In the genomic region with DNA sequence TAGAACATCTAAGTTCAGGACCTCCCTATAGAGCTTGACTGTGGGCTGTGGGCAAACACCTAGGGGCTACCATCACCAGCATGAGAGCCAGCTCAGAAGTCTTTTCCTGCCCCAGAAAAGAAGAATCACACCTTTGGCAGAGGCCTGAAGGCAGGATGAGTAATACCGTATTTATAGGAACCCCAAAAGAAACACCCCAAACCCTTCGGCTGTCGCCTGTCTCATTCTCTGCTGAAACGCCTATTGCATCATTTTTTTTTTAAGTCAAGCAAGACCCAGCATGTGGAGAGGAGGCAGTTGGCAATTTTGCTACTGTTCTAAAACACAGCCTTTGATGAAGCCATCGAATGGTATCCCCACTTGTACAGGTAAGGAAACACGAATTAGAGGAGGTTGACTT, we compare ENCODE assay signal across 24 cellular contexts.
"Had no signal": no experiment of that assay in that cellular context is flagged by ENCODE, and none has a peak within 500 bp of the region (broad histone marks: within the 10 kb centered on the region; RNA-seq: fewer than 3 reads in every experiment).

No MANE protein-coding gene starts in this region.

- H3K9me3 Mint-ChIP-seq: activated B cell treated with CpG ODN at 0.5 μM for 24 hours; activated CD4-positive, alpha-beta T cell treated with anti-CD3 and anti-CD28 coated beads, Interleukin-2, amount 10 ng/mL, durations not matched to agents 24 days and 14 days; activated naive CD4-positive, alpha-beta T cell treated with anti-CD3 and anti-CD28 coated beads for 36 hours had no signal

- H3K4me1 Mint-ChIP-seq: activated B cell treated with CpG ODN at 0.5 μM for 24 hours; activated CD4-positive, alpha-beta T cell treated with anti-CD3 and anti-CD28 coated beads, Interleukin-2, amount 10 ng/mL, durations not matched to agents 24 days and 14 days; activated naive CD8-positive, alpha-beta T cell treated with anti-CD3 and anti-CD28 coated beads for 36 hours had no signal

- H3K36me3 ChIP-seq: brain microvascular endothelial cell had no signal

- H3K27ac ChIP-seq: brain microvascular endothelial cell had no signal

- DNase-seq: activated B cell treated with CpG ODN at 0.5 μM for 24 hours; activated CD4-positive, alpha-beta memory T cell treated with anti-CD3 and anti-CD28 coated beads for 36 hours; activated CD4-positive, alpha-beta T cell treated with anti-CD3 and anti-CD28 coated beads for 1 hour; activated CD4-positive, alpha-beta T cell treated with anti-CD3 and anti-CD28 coated beads, Interleukin-2, amount 10 ng/mL, durations not matched to agents 24 days and 14 days; activated CD8-positive, alpha-beta memory T cell treated with anti-CD3 and anti-CD28 coated beads for 24 hours; activated gamma-delta T cell; activated naive CD4-positive, alpha-beta T cell treated with anti-CD3 and anti-CD28 coated beads for 36 hours; activated naive CD8-positive, alpha-beta T cell treated with anti-CD3 and anti-CD28 coated beads for 36 hours; activated T-cell treated with anti-CD3 and anti-CD28 coated beads, Interleukin-2, amount 50 U/mL, for 4 hours; brain microvascular endothelial cell; caudate nucleus; MM.1S; NCI-H1105; NCI-H1436 treated with DMSO at 0.1 percent for 48 hours; NCI-H187; NCI-H2081; NCI-H446; NCI-H524; PC-3; SIG-M5; T-helper 2 cell; T1000 had no signal

- H3K27ac Mint-ChIP-seq: activated B cell treated with CpG ODN at 0.5 μM for 24 hours; activated CD4-positive, alpha-beta memory T cell treated with anti-CD3 and anti-CD28 coated beads for 36 hours; activated CD4-positive, alpha-beta T cell treated with anti-CD3 and anti-CD28 coated beads, Interleukin-2, amount 10 ng/mL, durations not matched to agents 24 days and 14 days; activated naive CD4-positive, alpha-beta T cell treated with anti-CD3 and anti-CD28 coated beads for 36 hours; activated naive CD8-positive, alpha-beta T cell treated with anti-CD3 and anti-CD28 coated beads for 36 hours had no signal

- FAIRE-seq: RCC 7860, TTC549 had no signal

- H3K36me3 Mint-ChIP-seq: activated CD4-positive, alpha-beta memory T cell treated with anti-CD3 and anti-CD28 coated beads for 36 hours; activated naive CD8-positive, alpha-beta T cell treated with anti-CD3 and anti-CD28 coated beads for 36 hours had no signal

- ATAC-seq: activated T-cell treated with anti-CD3 and anti-CD28 coated beads, Interleukin-2, amount 50 U/mL, for 4 hours; PC-3 had no signal

- H3K4me3 Mint-ChIP-seq: activated B cell treated with CpG ODN at 0.5 μM for 24 hours; activated CD4-positive, alpha-beta memory T cell treated with anti-CD3 and anti-CD28 coated beads for 36 hours; activated CD4-positive, alpha-beta T cell treated with anti-CD3 and anti-CD28 coated beads, Interleukin-2, amount 10 ng/mL, durations not matched to agents 24 days and 14 days; activated naive CD4-positive, alpha-beta T cell treated with anti-CD3 and anti-CD28 coated beads for 36 hours; activated naive CD8-positive, alpha-beta T cell treated with anti-CD3 and anti-CD28 coated beads for 36 hours; activated T-cell treated with anti-CD3 and anti-CD28 coated beads, Interleukin-2, amount 50 U/mL, for 4 hours had no signal

- H3K27me3 ChIP-seq: brain microvascular endothelial cell had no signal

- H3K27me3 Mint-ChIP-seq: activated B cell treated with CpG ODN at 0.5 μM for 24 hours; activated CD4-positive, alpha-beta memory T cell treated with anti-CD3 and anti-CD28 coated beads for 36 hours; activated CD4-positive, alpha-beta T cell treated with anti-CD3 and anti-CD28 coated beads, Interleukin-2, amount 10 ng/mL, durations not matched to agents 24 days and 14 days; activated naive CD8-positive, alpha-beta T cell treated with anti-CD3 and anti-CD28 coated beads for 36 hours had no signal
